ENCODE assay signal across 13 cellular contexts in the genomic region with DNA sequence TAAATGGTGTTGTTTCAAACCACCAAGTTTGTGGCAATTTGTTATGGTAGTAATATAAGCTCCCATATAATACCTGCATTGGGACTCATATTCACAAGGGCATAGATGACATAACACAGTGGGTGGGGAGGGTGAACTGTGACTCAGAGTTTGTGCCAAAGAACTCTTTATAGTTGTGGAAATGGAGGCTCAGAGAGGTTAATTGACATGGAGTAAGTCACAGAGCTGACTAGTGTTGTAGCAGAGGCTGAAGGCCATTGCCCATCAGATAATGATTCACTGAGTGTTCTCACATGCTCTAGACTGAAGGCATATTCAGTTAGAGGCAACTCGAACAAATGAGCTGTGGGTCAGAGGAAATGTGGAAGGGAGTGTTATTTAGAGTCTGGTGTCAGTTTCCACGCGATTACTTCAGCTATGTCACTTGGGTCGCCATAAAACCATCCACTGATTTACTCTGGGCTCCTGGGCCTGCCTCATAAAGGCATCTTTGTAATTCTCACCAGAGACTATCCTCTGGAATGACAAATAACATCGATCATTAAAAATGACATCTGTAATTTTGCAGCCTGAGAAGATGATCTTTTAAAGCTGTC.
A peak's percentile ranks its signal among the peaks of the same experiment; 100 is the strongest.
DNase-seq lines count a peak whose midpoint lies in the region; ATAC-seq and TF ChIP-seq lines count a peak whose summit lies in the region.
"Had no signal": no experiment of that assay in that cellular context is flagged by ENCODE, and none has a peak within 500 bp of the region (broad histone marks: within the 10 kb centered on the region; RNA-seq: fewer than 3 reads in every experiment).

No MANE protein-coding gene starts in this region.

- DNase-seq in EH (ENCODE audit: low read depth) (peak; percentile 83), RPMI7951 (ENCODE audit: low read depth) (peak; percentile 17), foreskin melanocyte (peak; percentile 12), progenitor cell of endocrine pancreas (ENCODE audit: low spot score, unreplicated experiment) (no peak), NCI-H1417 treated with DMSO at 0.1 percent for 48 hours (lab: John Stamatoyannopoulos, UW) (no peak), NCI-H1105 treated with DMSO at 0.1 percent for 48 hours (lab: John Stamatoyannopoulos, UW) (no peak)
- no peak for DNase-seq in activated effector memory CD4-positive, alpha-beta T cell treated with anti-CD3 and anti-CD28 coated beads, Interleukin-2, amount 50 U/mL, for 16 hours
- DNase-seq: CD4-positive, alpha-beta T cell; natural killer cell; SW 1271 had no signal

- H3K27ac Mint-ChIP-seq in progenitor cell of endocrine pancreas, result peak overlapping the region; percentile 94
- H3K27ac Mint-ChIP-seq: activated T-helper 17 cell treated with anti-CD3 and anti-CD28 coated beads, Interleukin-2, amount 50 U/mL, for 72 hours; CD4-positive, alpha-beta T cell; natural killer cell had no signal

- peaks cover 8% of the 10 kb centered on the region for H3K9me3 Mint-ChIP-seq in progenitor cell of endocrine pancreas (ENCODE audit: low read depth)

- peak overlapping the region; percentile 71 for H3K4me3 Mint-ChIP-seq in progenitor cell of endocrine pancreas (ENCODE audit: low read depth)
- H3K4me3 Mint-ChIP-seq: activated T-helper 17 cell treated with anti-CD3 and anti-CD28 coated beads, Interleukin-2, amount 50 U/mL, for 72 hours; CD4-positive, alpha-beta T cell; natural killer cell had no signal

- TF ChIP-seq CTCF in progenitor cell of endocrine pancreas (IDR thresholded peaks at IDR 0.05; ENCODE audit: unreplicated experiment), result no peak

- ATAC-seq in HG03175 (IDR thresholded peaks at IDR 0.05; ENCODE audit: unreplicated experiment), result no peak
- ATAC-seq: activated T-helper 17 cell treated with anti-CD3 and anti-CD28 coated beads, Interleukin-2, amount 50 U/mL, for 72 hours; esophagus mucosa; natural killer cell had no signal

- H3K27me3 Mint-ChIP-seq in progenitor cell of endocrine pancreas, result no peaks in the 10 kb centered on the region
- H3K27me3 Mint-ChIP-seq: activated T-helper 17 cell treated with anti-CD3 and anti-CD28 coated beads, Interleukin-2, amount 50 U/mL, for 72 hours; CD4-positive, alpha-beta T cell had no signal

- H3K4me1 Mint-ChIP-seq in progenitor cell of endocrine pancreas (ENCODE audit: low read depth), result peaks cover 30% of the 10 kb centered on the region
- H3K4me1 Mint-ChIP-seq: activated T-helper 17 cell treated with anti-CD3 and anti-CD28 coated beads, Interleukin-2, amount 50 U/mL, for 72 hours; natural killer cell had no signal

- no peaks in the 10 kb centered on the region for H3K36me3 Mint-ChIP-seq in progenitor cell of endocrine pancreas (ENCODE audit: insufficient read depth)
- H3K36me3 Mint-ChIP-seq: natural killer cell had no signal

Comparison
In these comparisons a context has a peak if more than half of its experiments do, and no peak if none do; other contexts are left out.
1. DNase-seq: peak in EH (single experiment), RPMI7951 (single experiment) and foreskin melanocyte (single experiment); none in progenitor cell of endocrine pancreas (single experiment), NCI-H1417 treated with DMSO at 0.1 percent for 48 hours (single experiment), NCI-H1105 treated with DMSO at 0.1 percent for 48 hours (single experiment) and activated effector memory CD4-positive, alpha-beta T cell treated with anti-CD3 and anti-CD28 coated beads, Interleukin-2, amount 50 U/mL, for 16 hours (single experiment).